In the genomic region with DNA sequence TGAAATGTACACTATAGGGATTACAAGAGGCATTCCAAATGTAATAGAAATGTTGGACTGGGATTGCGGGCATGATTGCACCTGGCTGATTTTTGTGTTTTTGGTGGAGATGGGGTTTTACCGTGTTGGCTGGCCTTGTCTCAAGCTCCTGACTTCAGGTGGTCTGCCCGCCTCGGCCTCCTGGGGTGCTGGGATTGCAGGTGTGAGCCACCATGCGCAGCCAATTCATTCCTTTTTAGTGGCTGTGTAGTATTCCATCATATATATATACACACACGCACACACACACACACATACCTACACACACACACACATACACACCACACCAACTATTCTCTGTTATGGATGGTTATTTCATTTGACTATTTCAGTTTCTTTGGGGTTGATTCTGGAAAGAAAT, we compare ENCODE assay signal across 34 cellular contexts. TPM values are rescaled to one million over a fixed set of nuclear protein-coding genes. Genes with fewer than 3 reads are reported as not detected.
"Had no signal": no experiment of that assay in that cellular context is flagged by ENCODE, and none has a peak within 500 bp of the region (broad histone marks: within the 10 kb centered on the region; RNA-seq: fewer than 3 reads in every experiment).

No MANE protein-coding gene starts in this region.

- H3K27me3 Mint-ChIP-seq: effector memory CD8-positive, alpha-beta T cell; naive thymus-derived CD4-positive, alpha-beta T cell had no signal

- H3K27me3 ChIP-seq: dorsolateral prefrontal cortex, esophagus squamous epithelium, gastrocnemius medialis, heart right ventricle, left lung had no signal

- DNase-seq: dermis blood vessel endothelial cell; dorsolateral prefrontal cortex; effector CD4-positive, alpha-beta T cell; effector memory CD8-positive, alpha-beta T cell; endodermal cell; erythroblast; esophagus squamous epithelium; foreskin fibroblast; foreskin melanocyte; gastrocnemius medialis; glutamatergic neuron; head of caudate nucleus; heart right ventricle; hippocampal formation; left cardiac atrium; left lung; left ventricle myocardium superior; lower lobe of right lung; mucosa of descending colon; naive thymus-derived CD4-positive, alpha-beta T cell had no signal

- H3K27ac Mint-ChIP-seq: effector memory CD8-positive, alpha-beta T cell; endodermal cell; mesothelial cell of epicardium had no signal

- ATAC-seq: effector memory CD8-positive, alpha-beta T cell; esophagus mucosa; gastrocnemius medialis; heart right ventricle; left cardiac atrium; left lung; left ventricle myocardium superior; lower lobe of right lung; mucosa of descending colon; naive thymus-derived CD4-positive, alpha-beta T cell had no signal

- H3K9me3 ChIP-seq: esophagus squamous epithelium, gastrocnemius medialis, left lung, lower lobe of right lung, mucosa of descending colon had no signal

- H3K4me3 ChIP-seq: coronary artery, dorsolateral prefrontal cortex, esophagus squamous epithelium, gastrocnemius medialis, heart right ventricle, left lung, lower lobe of right lung, mucosa of descending colon had no signal

- H3K4me1 ChIP-seq: esophagus squamous epithelium, gastrocnemius medialis, left lung, lower lobe of right lung had no signal

- H3K36me3 ChIP-seq: esophagus squamous epithelium, gastrocnemius medialis, heart right ventricle, left lung, lower lobe of right lung had no signal

- H3K27ac ChIP-seq: coronary artery, dorsolateral prefrontal cortex, epithelial cell of prostate, esophagus squamous epithelium, gastrocnemius medialis, heart right ventricle, left lung, lower lobe of right lung had no signal

- H3K4me3 Mint-ChIP-seq: effector memory CD8-positive, alpha-beta T cell; endodermal cell; mesothelial cell of epicardium had no signal

- FAIRE-seq: colon, endometrium, islet of Langerhans, keratinocyte had no signal

RNA-seq across cellular contexts. Expression of a gene that starts 4.7 kb away (rescaled TPM):
- total RNA-seq: dorsolateral prefrontal cortex; esophagus mucosa; esophagus squamous epithelium; gastrocnemius medialis; glomerular endothelial cell; heart right ventricle; kidney epithelial cell; left cardiac atrium; left lung; left ventricle myocardium superior; lower leg skin; lower lobe of right lung; lung microvascular endothelial cell; mesenteric fat pad; mesothelial cell of epicardium; mucosa of descending colon; myocyte; naive thymus-derived CD4-positive, alpha-beta T cell had no signal
